2 cellular contexts compared by ENCODE assay signal in genomic region chr5:140548791-140549190, GRCh38.
TF ChIP-seq lines count a peak whose summit lies in the region.

No MANE protein-coding gene starts in this region.

TF ChIP-seq in SK-N-SH, 30 proteins besides CTCF, POLR2A, EP300 and RAD21 (continued from another document):
- TF ChIP-seq IRF3 (IDR thresholded peaks at IDR 0.05; ENCODE audit: low read depth, low read length): no peak
- no peak for TF ChIP-seq USF2 (IDR thresholded peaks at IDR 0.05; ENCODE audit: borderline replicate concordance, low read depth, low read length)
- no peak for TF ChIP-seq FOXM1 (IDR thresholded peaks at IDR 0.05; ENCODE audit: low read depth)
- TF ChIP-seq TEAD4 (IDR thresholded peaks at IDR 0.05; ENCODE audit: borderline replicate concordance, insufficient read depth): no peak
- TF ChIP-seq NRF1 (IDR thresholded peaks at IDR 0.05; ENCODE audit: low read depth, low read length): no peak
- no peak; the same call in 1 of the 2 replicates for TF ChIP-seq POLR2AphosphoS5 (IDR thresholded peaks at IDR 0.05; ENCODE audit: low read depth, low read length)
- no peak for TF ChIP-seq USF1 (IDR thresholded peaks at IDR 0.05; ENCODE audit: borderline replicate concordance, low read depth)
- no peak for TF ChIP-seq SMC3 (IDR thresholded peaks at IDR 0.05; ENCODE audit: low read depth, low read length)
- TF ChIP-seq TAF1 (IDR thresholded peaks at IDR 0.05; ENCODE audit: borderline replicate concordance, low read depth, low read length): no peak
- no peak for TF ChIP-seq TCF12 (IDR thresholded peaks at IDR 0.05)

TF ChIP-seq in SK-N-SH treated with all-trans-retinoic acid at 6 μM for 48 hours, 23 proteins besides CTCF, POLR2A, EP300 and RAD21:
- TF ChIP-seq TSHZ2 (CRISPR knock-in tag; IDR thresholded peaks at IDR 0.05) (no peak), ZC3H10 (CRISPR knock-in tag; IDR thresholded peaks at IDR 0.05) (no peak), CREB5 (CRISPR knock-in tag; IDR thresholded peaks at IDR 0.05; ENCODE audit: low read depth) (no peak), CSDC2 (CRISPR knock-in tag; IDR thresholded peaks at IDR 0.05) (no peak), TCF4 (CRISPR knock-in tag; IDR thresholded peaks at IDR 0.05; ENCODE audit: borderline replicate concordance) (no peak), PPARA (CRISPR knock-in tag; IDR thresholded peaks at IDR 0.05; ENCODE audit: borderline replicate concordance) (no peak), ZFP30 (CRISPR knock-in tag; IDR thresholded peaks at IDR 0.05) (no peak), ISL1 (CRISPR knock-in tag; IDR thresholded peaks at IDR 0.05) (no peak), SNAI2 (CRISPR knock-in tag; IDR thresholded peaks at IDR 0.05) (no peak), TOX (CRISPR knock-in tag; IDR thresholded peaks at IDR 0.05; ENCODE audit: borderline replicate concordance) (no peak), ZFP3 (CRISPR knock-in tag; IDR thresholded peaks at IDR 0.05) (no peak), GLIS3 (CRISPR knock-in tag; IDR thresholded peaks at IDR 0.05) (no peak), ARNTL (CRISPR knock-in tag; IDR thresholded peaks at IDR 0.05; ENCODE audit: borderline replicate concordance, low read depth) (no peak)
TF ChIP-seq in SK-N-SH treated with all-trans-retinoic acid at 6 μM for 48 hours: peak in this region for 0.
